ENCODE assay signal across 16 cellular contexts in genomic region chr19:35379545-35379944, GRCh38. TPM values are rescaled to one million over a fixed set of nuclear protein-coding genes. Genes with fewer than 3 reads are reported as not detected.
DNase-seq lines count a peak whose midpoint lies in the region; ATAC-seq, FAIRE-seq and TF ChIP-seq lines count a peak whose summit lies in the region.
"Not testable (repeated sequence)": the region's sequence is repeated elsewhere in the genome, so short reads cannot be mapped to it uniquely, and the experiment has no call there.
"Had no signal": no experiment of that assay in that cellular context is flagged by ENCODE, and none has a peak within 500 bp of the region (broad histone marks: within the 10 kb centered on the region; RNA-seq: fewer than 3 reads in every experiment).

No MANE protein-coding gene starts in this region.

- not testable (repeated sequence) for H3K4me3 Mint-ChIP-seq in Caco-2 (ENCODE audit: unreplicated experiment); type B pancreatic cell

- H3K4me1 ChIP-seq in Caco-2: peaks cover 17% of the 10 kb centered on the region
- H3K4me1 ChIP-seq in RWPE2 (ENCODE audit: insufficient read depth, poor library complexity, severe bottlenecking): not testable (repeated sequence)
- peaks cover 30% of the 10 kb centered on the region for H3K4me1 ChIP-seq in cardiac muscle cell (ENCODE audit: low read depth)
- H3K4me1 ChIP-seq in HepG2 (ENCODE audit: insufficient read depth, low read length): peaks cover 64% of the 10 kb centered on the region

- TF ChIP-seq POLR2A in HepG2 (IDR thresholded peaks at IDR 0.05; ENCODE audit: insufficient read depth in 1 of 2, low read depth in 2 of 2, low read length in 2 of 2): not testable (repeated sequence)

- intact Hi-C loops in Caco-2 (cut with micrococcal nuclease; ENCODE audit: unreplicated experiment); HepG2 (cut with micrococcal nuclease; ENCODE audit: unreplicated experiment): not testable (repeated sequence)

- H3K4me1 Mint-ChIP-seq in Caco-2 (ENCODE audit: low read depth, unreplicated experiment): peaks cover 31% of the 10 kb centered on the region
- not testable (repeated sequence) for H3K4me1 Mint-ChIP-seq in type B pancreatic cell (ENCODE audit: unreplicated experiment)

- not testable (repeated sequence) for H3K9me3 ChIP-seq in Caco-2; RWPE2 (ENCODE audit: severe bottlenecking); cardiac muscle cell (ENCODE audit: low read depth); HepG2 (ENCODE audit: low read length)

- not testable (repeated sequence) for H3K27ac ChIP-seq in RWPE2 (ENCODE audit: poor library complexity, severe bottlenecking)
- H3K27ac ChIP-seq in cardiac muscle cell (peak overlapping the region; percentile 87), HepG2 (ENCODE audit: extremely low read length, insufficient read depth, low read length) (peak overlapping the region; percentile 65)

- H3K27ac Mint-ChIP-seq in Caco-2 (ENCODE audit: unreplicated experiment): peak overlapping the region; percentile 80
- not testable (repeated sequence) for H3K27ac Mint-ChIP-seq in type B pancreatic cell

- not testable (repeated sequence) for TF ChIP-seq RAD21 in HepG2 (CRISPR knock-in tag; IDR thresholded peaks at IDR 0.05)

- not testable (repeated sequence) for H2AFZ ChIP-seq in HepG2 (ENCODE audit: low read length)

- H3K36me3 ChIP-seq in Caco-2 (ENCODE audit: control insufficient read depth, insufficient read depth, low read length); RWPE2 (ENCODE audit: low read depth); cardiac muscle cell; HepG2 (replicated peaks in 1 of 2; ENCODE audit: control insufficient read depth in 1 of 2, insufficient read depth in 2 of 2, low read length in 2 of 2): not testable (repeated sequence)

- H3K4me3 ChIP-seq in Caco-2 (ENCODE audit: low read depth, low read length); RWPE2 (ENCODE audit: severe bottlenecking); cardiac muscle cell; HepG2 (replicated peaks in 1 of 3; ENCODE audit: insufficient read depth in 1 of 3, low read depth in 2 of 3, low read length in 3 of 3): not testable (repeated sequence)

- not testable (repeated sequence) for FAIRE-seq in HepG2 (lab: Jason Lieb, UNC)

- CTCF ChIA-PET in Caco-2 (lab: Charles Lee): interaction anchor here (0.6 kb wide), 1 partner anchor 124 kb away, joined by 3 read pairs; no protein-coding TSS in a partner anchor
- CTCF ChIA-PET in HepG2 (lab: Yijun Ruan, JAX; ENCODE audit: low intra/inter-chr PET ratio, low total read pairs): not testable (repeated sequence)

- not testable (repeated sequence) for TF ChIP-seq EP300 in HepG2 (IDR thresholded peaks at IDR 0.05; ENCODE audit: low read depth in 2 of 2, low read length in 2 of 2); HepG2 (CRISPR knock-in tag; IDR thresholded peaks at IDR 0.05; ENCODE audit: borderline replicate concordance)

- H3K36me3 Mint-ChIP-seq in Caco-2 (ENCODE audit: insufficient read depth, unreplicated experiment): peaks cover 17% of the 10 kb centered on the region
- H3K36me3 Mint-ChIP-seq in type B pancreatic cell: not testable (repeated sequence)

- not testable (repeated sequence) for ATAC-seq in RWPE2 (ENCODE audit: low read depth); HepG2

- not testable (repeated sequence) for H3K27me3 Mint-ChIP-seq in Caco-2 (ENCODE audit: insufficient read depth, unreplicated experiment)
- peaks cover 27% of the 10 kb centered on the region for H3K27me3 Mint-ChIP-seq in type B pancreatic cell

- H3K9ac ChIP-seq in HepG2 (ENCODE audit: insufficient read depth, low read depth, low read length): not testable (repeated sequence)

- H4K20me1 ChIP-seq in HepG2 (ENCODE audit: insufficient read depth, low read length): not testable (repeated sequence)

- DNase-seq in Caco-2; cardiac muscle cell (ENCODE audit: low read depth in 1 of 2, low spot score in 1 of 2); HepG2 (ENCODE audit: low spot score): not testable (repeated sequence)
- DNase-seq in RWPE2 (ENCODE audit: low spot score) (peak; percentile 2), ecto neural progenitor cell (ENCODE audit: low spot score) (peak; percentile 10), type B pancreatic cell (ENCODE audit: extremely low spot score, unreplicated experiment) (peak; percentile 4)

- TF ChIP-seq CTCF in Caco-2 (IDR thresholded peaks at IDR 0.05; ENCODE audit: insufficient read depth in 1 of 2, low read depth in 1 of 2, low read length in 1 of 2, severe bottlenecking in 1 of 2, unreplicated experiment in 1 of 2); RWPE2 (IDR thresholded peaks at IDR 0.05; ENCODE audit: poor library complexity, severe bottlenecking); cardiac muscle cell (IDR thresholded peaks at IDR 0.05; ENCODE audit: low read depth, low read length); HepG2 (CRISPR knock-in tag; IDR thresholded peaks at IDR 0.05); type B pancreatic cell (conservative IDR thresholded peaks at IDR 0.05): not testable (repeated sequence)

- not testable (repeated sequence) for H3K27me3 ChIP-seq in Caco-2 (replicated peaks; ENCODE audit: control insufficient read depth, insufficient read depth, low read length); RWPE2 (ENCODE audit: insufficient read depth, poor library complexity, severe bottlenecking); cardiac muscle cell; HepG2 (ENCODE audit: control insufficient read depth in 1 of 2, insufficient read depth in 2 of 2, low read length in 2 of 2)

- 74% methylated on average over 5 of the region's 5 CpGs for WGBS in HepG2 (ENCODE audit: low lambda C conversion rate)

- H3K4me2 ChIP-seq in HepG2 (ENCODE audit: low read depth, low read length): peak overlapping the region; percentile 46; the same call in 1 of the 2 replicates

- POLR2A ChIA-PET in Caco-2 (lab: Charles Lee): not testable (repeated sequence)
- POLR2A ChIA-PET in HepG2 (lab: Yijun Ruan, JAX): interaction anchor here (1.4 kb wide), 1 partner anchor 41 kb away, joined by 4 read pairs; no protein-coding TSS in a partner anchor

- not testable (repeated sequence) for BruUV-seq in Caco-2 (replicated peaks; lab: Mats Ljungman, UMichigan); HepG2 (replicated peaks; lab: Mats Ljungman, UMichigan)

- peaks cover 42% of the 10 kb centered on the region for H3K9me3 Mint-ChIP-seq in Caco-2 (ENCODE audit: unreplicated experiment)
- not testable (repeated sequence) for H3K9me3 Mint-ChIP-seq in type B pancreatic cell

- in situ Hi-C loops in HepG2 (cut with HindIII; ENCODE audit: extremely low pct_ligation_motif_present, low pct_unique_long_range_greater_than_20kb): not testable (repeated sequence)

- not testable (repeated sequence) for H3K79me2 ChIP-seq in HepG2 (ENCODE audit: insufficient read depth, low read length)

RNA-seq across cellular contexts. Expression of gene GPR42, which starts 8.7 kb away (rescaled TPM):
- total RNA-seq in Caco-2 (2022) (not detected in 2 replicates), cardiac muscle cell (0.33 and 0.42 TPM in 2 replicates), HepG2 (2016; rRNA removed; fragmentation: Illumina TruSeq; extraction: Trizol) (not detected in 2 replicates), type B pancreatic cell (ENCODE audit: low replicate concordance) (not detected in 2 replicates)
- polyA plus RNA-seq in cardiac muscle cell (0.32 TPM in 1 of 2 replicates, not detected in the other), HepG2 (2011; rRNA removed) (not detected in 2 replicates)
- not detected in 2 replicates for total RNA-seq in HepG2 (2016; cell fraction: cytosol; rRNA removed; fragmentation: Illumina TruSeq; extraction: Trizol; ENCODE audit: low read depth)
- total RNA-seq in HepG2 (2016; cell fraction: insoluble cytoplasmic fraction; rRNA removed; fragmentation: Illumina TruSeq; extraction: Trizol): not detected in 2 replicates
- total RNA-seq in HepG2 (2016; cell fraction: membrane; rRNA removed; fragmentation: Illumina TruSeq; extraction: Trizol): not detected in 2 replicates
- total RNA-seq in HepG2 (2016; cell fraction: nucleus; rRNA removed; fragmentation: Illumina TruSeq; extraction: Trizol): not detected in 2 replicates
- polyA plus RNA-seq in HepG2 (2011; cell fraction: cytosol; rRNA removed): not detected in 2 replicates
- not detected in 2 replicates for polyA plus RNA-seq in HepG2 (2011; cell fraction: nucleus; rRNA removed)
- polyA plus RNA-seq in HepG2 (2012): not detected in 2 replicates
- not detected in 2 replicates for polyA plus RNA-seq in HepG2 (2016; cell fraction: cytosol; fragmentation: Illumina TruSeq; extraction: Trizol; ENCODE audit: low read depth)
- not detected in 2 replicates for polyA plus RNA-seq in HepG2 (2016; cell fraction: insoluble cytoplasmic fraction; fragmentation: Illumina TruSeq; extraction: Trizol; ENCODE audit: low read depth)
- polyA plus RNA-seq in HepG2 (2016; cell fraction: membrane; fragmentation: Illumina TruSeq; extraction: Trizol; ENCODE audit: low read depth): not detected in 2 replicates
- polyA plus RNA-seq in HepG2 (2016; cell fraction: nucleus; fragmentation: Illumina TruSeq; extraction: Trizol; ENCODE audit: insufficient read depth, low read depth): not detected in 2 replicates
- not detected in 2 replicates for polyA minus RNA-seq in HepG2 (2011; rRNA and poly(A)+ RNA removed; ENCODE audit: low replicate concordance)
- polyA minus RNA-seq in HepG2 (2011; cell fraction: cytosol; rRNA and poly(A)+ RNA removed): not detected in 2 replicates
- not detected in 2 replicates for polyA minus RNA-seq in HepG2 (2011; cell fraction: nucleus; rRNA and poly(A)+ RNA removed)
- total RNA-seq: A172; B cell; Calu3; CD4-positive, CD25-positive, alpha-beta regulatory T cell; CD8-positive, alpha-beta T cell; Daoy; G401; GM23338; HFFc6 had no signal
- polyA plus RNA-seq: AG04450; CD4-positive, CD25-positive, alpha-beta regulatory T cell; GM23338 had no signal

RNA-seq across cellular contexts. Expression of gene FFAR3, which starts 21.3 kb away (rescaled TPM):
- not detected in 2 replicates for total RNA-seq in Caco-2 (2022)
- total RNA-seq in cardiac muscle cell: 0.21 TPM in 1 of 2 replicates, not detected in the other
- not detected in 2 replicates for polyA plus RNA-seq in cardiac muscle cell
- not detected in 2 replicates for total RNA-seq in HepG2 (2016; rRNA removed; fragmentation: Illumina TruSeq; extraction: Trizol)
- total RNA-seq in HepG2 (2016; cell fraction: cytosol; rRNA removed; fragmentation: Illumina TruSeq; extraction: Trizol; ENCODE audit: low read depth): not detected in 2 replicates
- not detected in 2 replicates for total RNA-seq in HepG2 (2016; cell fraction: insoluble cytoplasmic fraction; rRNA removed; fragmentation: Illumina TruSeq; extraction: Trizol)
- not detected in 2 replicates for total RNA-seq in HepG2 (2016; cell fraction: membrane; rRNA removed; fragmentation: Illumina TruSeq; extraction: Trizol)
- total RNA-seq in HepG2 (2016; cell fraction: nucleus; rRNA removed; fragmentation: Illumina TruSeq; extraction: Trizol): not detected in 2 replicates
- not detected in 2 replicates for polyA plus RNA-seq in HepG2 (2011; rRNA removed)
- polyA plus RNA-seq in HepG2 (2011; cell fraction: cytosol; rRNA removed): not detected in 2 replicates
- not detected in 2 replicates for polyA plus RNA-seq in HepG2 (2011; cell fraction: nucleus; rRNA removed)
- polyA plus RNA-seq in HepG2 (2012): not detected in 2 replicates
- not detected in 2 replicates for polyA plus RNA-seq in HepG2 (2016; cell fraction: cytosol; fragmentation: Illumina TruSeq; extraction: Trizol; ENCODE audit: low read depth)
- not detected in 2 replicates for polyA plus RNA-seq in HepG2 (2016; cell fraction: insoluble cytoplasmic fraction; fragmentation: Illumina TruSeq; extraction: Trizol; ENCODE audit: low read depth)
- polyA plus RNA-seq in HepG2 (2016; cell fraction: membrane; fragmentation: Illumina TruSeq; extraction: Trizol; ENCODE audit: low read depth): not detected in 2 replicates
- polyA plus RNA-seq in HepG2 (2016; cell fraction: nucleus; fragmentation: Illumina TruSeq; extraction: Trizol; ENCODE audit: insufficient read depth, low read depth): not detected in 2 replicates
- polyA minus RNA-seq in HepG2 (2011; rRNA and poly(A)+ RNA removed; ENCODE audit: low replicate concordance): not detected in 2 replicates
- polyA minus RNA-seq in HepG2 (2011; cell fraction: cytosol; rRNA and poly(A)+ RNA removed): not detected in 2 replicates
- polyA minus RNA-seq in HepG2 (2011; cell fraction: nucleus; rRNA and poly(A)+ RNA removed): not detected in 2 replicates
- 0.34 and 0.45 TPM in 2 replicates for total RNA-seq in type B pancreatic cell (ENCODE audit: low replicate concordance)
- total RNA-seq: A172; B cell; Calu3; CD8-positive, alpha-beta T cell; Daoy; G401; HFFc6 had no signal
- polyA plus RNA-seq: AG04450, GM23338 had no signal

RNA-seq across cellular contexts. Expression of gene FFAR1, which starts 31.8 kb away (rescaled TPM):
- not detected in 2 replicates for total RNA-seq in Caco-2 (2022)
- not detected in 2 replicates for total RNA-seq in cardiac muscle cell
- 0.11 TPM in 1 of 2 replicates, not detected in the other for polyA plus RNA-seq in cardiac muscle cell
- not detected in 2 replicates for total RNA-seq in HepG2 (2016; rRNA removed; fragmentation: Illumina TruSeq; extraction: Trizol)
- total RNA-seq in HepG2 (2016; cell fraction: cytosol; rRNA removed; fragmentation: Illumina TruSeq; extraction: Trizol; ENCODE audit: low read depth): 0.09 TPM in 1 of 2 replicates, not detected in the other
- not detected in 2 replicates for total RNA-seq in HepG2 (2016; cell fraction: insoluble cytoplasmic fraction; rRNA removed; fragmentation: Illumina TruSeq; extraction: Trizol)
- not detected in 2 replicates for total RNA-seq in HepG2 (2016; cell fraction: membrane; rRNA removed; fragmentation: Illumina TruSeq; extraction: Trizol)
- not detected in 2 replicates for total RNA-seq in HepG2 (2016; cell fraction: nucleus; rRNA removed; fragmentation: Illumina TruSeq; extraction: Trizol)
- polyA plus RNA-seq in HepG2 (2011; rRNA removed): not detected in 2 replicates
- not detected in 2 replicates for polyA plus RNA-seq in HepG2 (2011; cell fraction: cytosol; rRNA removed)
- polyA plus RNA-seq in HepG2 (2011; cell fraction: nucleus; rRNA removed): not detected in 2 replicates
- not detected in 2 replicates for polyA plus RNA-seq in HepG2 (2012)
- not detected in 2 replicates for polyA plus RNA-seq in HepG2 (2016; cell fraction: cytosol; fragmentation: Illumina TruSeq; extraction: Trizol; ENCODE audit: low read depth)
- polyA plus RNA-seq in HepG2 (2016; cell fraction: insoluble cytoplasmic fraction; fragmentation: Illumina TruSeq; extraction: Trizol; ENCODE audit: low read depth): not detected in 2 replicates
- polyA plus RNA-seq in HepG2 (2016; cell fraction: membrane; fragmentation: Illumina TruSeq; extraction: Trizol; ENCODE audit: low read depth): not detected in 2 replicates
- not detected in 2 replicates for polyA plus RNA-seq in HepG2 (2016; cell fraction: nucleus; fragmentation: Illumina TruSeq; extraction: Trizol; ENCODE audit: insufficient read depth, low read depth)
- not detected in 2 replicates for polyA minus RNA-seq in HepG2 (2011; rRNA and poly(A)+ RNA removed; ENCODE audit: low replicate concordance)
- not detected in 2 replicates for polyA minus RNA-seq in HepG2 (2011; cell fraction: cytosol; rRNA and poly(A)+ RNA removed)
- not detected in 2 replicates for polyA minus RNA-seq in HepG2 (2011; cell fraction: nucleus; rRNA and poly(A)+ RNA removed)
- total RNA-seq in type B pancreatic cell (ENCODE audit: low replicate concordance): 2.1 and 2.7 TPM in 2 replicates
- total RNA-seq: A172; Calu3; CD4-positive, CD25-positive, alpha-beta regulatory T cell; Daoy; G401; GM23338; HFFc6 had no signal
- polyA plus RNA-seq: AG04450; CD4-positive, CD25-positive, alpha-beta regulatory T cell; GM23338 had no signal

RNA-seq across cellular contexts. Expression of gene CD22, which starts 50.6 kb away (rescaled TPM):
- total RNA-seq in Caco-2 (2022): not detected in 2 replicates
- 0.28 and 0.51 TPM in 2 replicates for total RNA-seq in cardiac muscle cell
- polyA plus RNA-seq in cardiac muscle cell: 0.50 TPM in 1 of 2 replicates, not detected in the other
- total RNA-seq in HepG2 (2016; rRNA removed; fragmentation: Illumina TruSeq; extraction: Trizol): 0.49 and 0.71 TPM in 2 replicates
- total RNA-seq in HepG2 (2016; cell fraction: cytosol; rRNA removed; fragmentation: Illumina TruSeq; extraction: Trizol; ENCODE audit: low read depth): 0.53 and 1.0 TPM in 2 replicates
- 0.40 and 0.97 TPM in 2 replicates for total RNA-seq in HepG2 (2016; cell fraction: insoluble cytoplasmic fraction; rRNA removed; fragmentation: Illumina TruSeq; extraction: Trizol)
- 0.62 and 0.93 TPM in 2 replicates for total RNA-seq in HepG2 (2016; cell fraction: membrane; rRNA removed; fragmentation: Illumina TruSeq; extraction: Trizol)
- total RNA-seq in HepG2 (2016; cell fraction: nucleus; rRNA removed; fragmentation: Illumina TruSeq; extraction: Trizol): 2.8 and 3.5 TPM in 2 replicates
- 0.98 and 1.7 TPM in 2 replicates for polyA plus RNA-seq in HepG2 (2011; rRNA removed)
- polyA plus RNA-seq in HepG2 (2011; cell fraction: cytosol; rRNA removed): 0.49 and 0.85 TPM in 2 replicates
- polyA plus RNA-seq in HepG2 (2011; cell fraction: nucleus; rRNA removed): 1.8 and 2.5 TPM in 2 replicates
- 0.66 and 0.72 TPM in 2 replicates for polyA plus RNA-seq in HepG2 (2012)
- polyA plus RNA-seq in HepG2 (2016; cell fraction: cytosol; fragmentation: Illumina TruSeq; extraction: Trizol; ENCODE audit: low read depth): 0.19 and 0.31 TPM in 2 replicates
- 0.82 and 1.2 TPM in 2 replicates for polyA plus RNA-seq in HepG2 (2016; cell fraction: insoluble cytoplasmic fraction; fragmentation: Illumina TruSeq; extraction: Trizol; ENCODE audit: low read depth)
- 0.36 and 0.50 TPM in 2 replicates for polyA plus RNA-seq in HepG2 (2016; cell fraction: membrane; fragmentation: Illumina TruSeq; extraction: Trizol; ENCODE audit: low read depth)
- polyA plus RNA-seq in HepG2 (2016; cell fraction: nucleus; fragmentation: Illumina TruSeq; extraction: Trizol; ENCODE audit: insufficient read depth, low read depth): 3.9 and 6.0 TPM in 2 replicates
- polyA minus RNA-seq in HepG2 (2011; rRNA and poly(A)+ RNA removed; ENCODE audit: low replicate concordance): 1.6 and 2.4 TPM in 2 replicates
- polyA minus RNA-seq in HepG2 (2011; cell fraction: cytosol; rRNA and poly(A)+ RNA removed): 1.5 TPM in 1 of 2 replicates, not detected in the other
- 0.64 and 0.99 TPM in 2 replicates for polyA minus RNA-seq in HepG2 (2011; cell fraction: nucleus; rRNA and poly(A)+ RNA removed)
- total RNA-seq in type B pancreatic cell (ENCODE audit: low replicate concordance): 0.92 and 2.1 TPM in 2 replicates
- total RNA-seq: Daoy, G401 had no signal
- polyA plus RNA-seq: AG04450 had no signal
